Comparison of ENCODE assay signal across 24 cellular contexts in the genomic region with DNA sequence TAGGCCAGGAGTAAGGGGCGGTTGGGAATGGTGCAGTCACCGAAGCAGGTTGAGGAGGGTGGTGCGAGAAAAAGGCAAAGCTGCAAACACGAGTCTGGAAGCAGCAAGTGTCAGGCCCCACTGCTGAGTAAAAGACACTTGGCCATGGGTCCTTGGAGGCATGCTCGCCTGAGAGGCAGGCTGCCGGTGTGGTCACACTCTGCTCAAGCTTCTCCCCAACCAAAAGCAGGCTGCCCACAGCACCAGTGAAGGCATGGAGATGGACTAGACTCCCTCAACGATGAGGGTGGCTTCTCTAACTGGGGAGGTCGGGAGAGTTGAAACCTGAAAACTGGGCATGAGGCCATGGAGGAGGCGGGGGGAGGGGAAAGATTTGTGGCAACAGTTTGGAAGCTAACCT.
DNase-seq lines count a peak whose midpoint lies in the region; TF ChIP-seq lines count a peak whose summit lies in the region.
"Had no signal": no experiment of that assay in that cellular context is flagged by ENCODE, and none has a peak within 500 bp of the region (broad histone marks: within the 10 kb centered on the region; RNA-seq: fewer than 3 reads in every experiment).

No MANE protein-coding gene starts in this region.

- H3K36me3 ChIP-seq in HUES64 (ENCODE audit: insufficient read depth, low read length) (no peaks in the 10 kb centered on the region), A673 (ENCODE audit: insufficient read depth, low read length, poor library complexity, severe bottlenecking) (no peaks in the 10 kb centered on the region), HAP-1 (replicated peaks) (no peaks in the 10 kb centered on the region)
- H3K36me3 ChIP-seq: Peyer's patch had no signal

- intact Hi-C loops in A673 (cut with micrococcal nuclease; ENCODE audit: unreplicated experiment): no loop called here

- CTCF ChIA-PET in A673 (lab: Charles Lee): no interaction called here

- H3K27ac ChIP-seq in HUES64 (ENCODE audit: low read depth, low read length): peak overlapping the region; percentile 68
- no peak overlapping the region for H3K27ac ChIP-seq in A673 (ENCODE audit: low read depth, low read length, poor library complexity, severe bottlenecking)
- H3K27ac ChIP-seq: C4-2B, Peyer's patch had no signal

- H3K4me3 ChIP-seq in HUES64 (ENCODE audit: low read length) (no peak overlapping the region), A673 (ENCODE audit: low read depth, low read length, poor library complexity, severe bottlenecking) (no peak overlapping the region), HAP-1 (no peak overlapping the region)
- H3K4me3 ChIP-seq: GM23338, Peyer's patch had no signal

- peak overlapping the region; percentile 81 to 97 (median 94) for H3K27ac Mint-ChIP-seq in brain
- H3K27ac Mint-ChIP-seq in nephron: peak overlapping the region; percentile 58 to 73 (median 69)
- H3K27ac Mint-ChIP-seq in progenitor cell of endocrine pancreas: peak overlapping the region; percentile 34
- H3K27ac Mint-ChIP-seq: B cell; CD8-positive, alpha-beta T cell had no signal

- POLR2A ChIA-PET in A673 (lab: Charles Lee; ENCODE audit: low non-redundant PET): no interaction called here

- in situ Hi-C loops in HAP-1 (cut with MboI; ENCODE audit: low sequenced_read_pairs): no loop called here

- no peaks in the 10 kb centered on the region for H3K9me3 ChIP-seq in HUES64 (ENCODE audit: insufficient read depth, low read depth, low read length)
- no peaks in the 10 kb centered on the region for H3K9me3 ChIP-seq in A673 (ENCODE audit: low read depth, low read length, poor library complexity, severe bottlenecking)
- H3K9me3 ChIP-seq in HAP-1: no peaks in the 10 kb centered on the region
- H3K9me3 ChIP-seq: Caco-2, Peyer's patch had no signal

- peaks cover 42% of the 10 kb centered on the region for H3K4me1 Mint-ChIP-seq in brain
- peaks cover 9% of the 10 kb centered on the region for H3K4me1 Mint-ChIP-seq in nephron
- peaks cover 4% of the 10 kb centered on the region for H3K4me1 Mint-ChIP-seq in progenitor cell of endocrine pancreas (ENCODE audit: low read depth)
- H3K4me1 Mint-ChIP-seq: B cell had no signal

- H3K36me3 Mint-ChIP-seq in brain (peaks cover 3% of the 10 kb centered on the region), nephron (ENCODE audit: low read depth) (peaks cover 4% of the 10 kb centered on the region), progenitor cell of endocrine pancreas (ENCODE audit: insufficient read depth) (peaks cover 3% of the 10 kb centered on the region)
- H3K36me3 Mint-ChIP-seq: CD8-positive, alpha-beta T cell had no signal

- DNase-seq in progenitor cell of endocrine pancreas (ENCODE audit: low spot score, unreplicated experiment) (no peak), NCI-H82 treated with DMSO at 0.1 percent for 48 hours (lab: John Stamatoyannopoulos, UW; ENCODE audit: unreplicated experiment) (no peak), A673 (ENCODE audit: low spot score) (no peak), HAP-1 (ENCODE audit: low spot score in 2 of 2) (no peak)
- DNase-seq: Caco-2; CD8-positive, alpha-beta T cell; DMS153; DND-41; KBM-7; NCI-H1105 treated with DMSO at 0.1 percent for 48 hours; NCI-H146; NCI-H1930; NCI-H2107; NCI-H526 treated with DMSO at 0.1 percent for 48 hours; OCI-M1; Peyer's patch; SHP77 treated with DMSO at 0.1 percent for 48 hours; T-helper 1 cell had no signal

- WGBS in HUES64: 81% methylated on average over 9 of the region's 9 CpGs

- H3K9me3 Mint-ChIP-seq in brain: no peaks in the 10 kb centered on the region
- no peaks in the 10 kb centered on the region for H3K9me3 Mint-ChIP-seq in nephron
- no peaks in the 10 kb centered on the region for H3K9me3 Mint-ChIP-seq in progenitor cell of endocrine pancreas (ENCODE audit: low read depth)
- H3K9me3 Mint-ChIP-seq: CD8-positive, alpha-beta T cell; GM23338 had no signal

- H3K27me3 ChIP-seq in HUES64 (ENCODE audit: insufficient read depth, low read length) (no peaks in the 10 kb centered on the region), A673 (replicated peaks; ENCODE audit: insufficient read depth, low read depth, low read length, poor library complexity) (peaks cover 7% of the 10 kb centered on the region), HAP-1 (ENCODE audit: low read depth) (no peaks in the 10 kb centered on the region)
- H3K27me3 ChIP-seq: Peyer's patch had no signal

- BruUV-seq in A673 (replicated peaks; lab: Mats Ljungman, UMichigan): no TSS peak

- H3K27me3 Mint-ChIP-seq in brain (peaks cover 8% of the 10 kb centered on the region), nephron (ENCODE audit: low read depth) (no peaks in the 10 kb centered on the region), progenitor cell of endocrine pancreas (no peaks in the 10 kb centered on the region)
- H3K27me3 Mint-ChIP-seq: B cell had no signal

- H3K4me3 Mint-ChIP-seq in brain: peak overlapping the region in 4 of 5 experiments; percentile 3 to 45 (median 34)
- no peak overlapping the region for H3K4me3 Mint-ChIP-seq in nephron
- no peak overlapping the region for H3K4me3 Mint-ChIP-seq in progenitor cell of endocrine pancreas (ENCODE audit: low read depth)
- H3K4me3 Mint-ChIP-seq: B cell; CD8-positive, alpha-beta T cell; GM23338 had no signal

- H3K9ac ChIP-seq in HUES64 (ENCODE audit: low read depth, low read length): 0 out of 2 replicates have a peak overlapping the region, but pooled peaks have one; percentile 25

- no peak for TF ChIP-seq CTCF in brain (conservative IDR thresholded peaks at IDR 0.05)
- TF ChIP-seq CTCF in nephron (IDR thresholded peaks at IDR 0.05; ENCODE audit: unreplicated experiment in 3 of 3): no peak
- no peak for TF ChIP-seq CTCF in progenitor cell of endocrine pancreas (IDR thresholded peaks at IDR 0.05; ENCODE audit: unreplicated experiment)
- TF ChIP-seq CTCF in A673 (conservative IDR thresholded peaks at IDR 0.05; ENCODE audit: low read depth, low read length): no peak

- H3K4me1 ChIP-seq in HUES64 (ENCODE audit: insufficient read depth, low read length) (peaks cover 17% of the 10 kb centered on the region), A673 (ENCODE audit: insufficient read depth, low read length, poor library complexity, severe bottlenecking) (no peaks in the 10 kb centered on the region), HAP-1 (peaks cover 25% of the 10 kb centered on the region)
- H3K4me1 ChIP-seq: Caco-2, Peyer's patch had no signal

Comparison
In these comparisons a context has a peak if more than half of its experiments do, and no peak if none do; other contexts are left out.
1. H3K27ac Mint-ChIP-seq: peak in every context shown above with its lines; median percentile 94 in brain; 69 in nephron; 34 in progenitor cell of endocrine pancreas.
2. H3K4me3 Mint-ChIP-seq: peak in brain (4 of 5); none in nephron (0 of 3) and progenitor cell of endocrine pancreas (single experiment).